Comparison of ENCODE assay signal across 8 cellular contexts in genomic region chr18:23918395-23919032, GRCh38.
DNase-seq lines count a peak whose midpoint lies in the region; TF ChIP-seq lines count a peak whose summit lies in the region.

No MANE protein-coding gene starts in this region.

- peaks cover 3% of the 10 kb centered on the region for H3K4me1 ChIP-seq in OCI-LY7 (ENCODE audit: insufficient read depth, low read length, poor library complexity, severe bottlenecking)
- no peaks in the 10 kb centered on the region for H3K4me1 ChIP-seq in fibroblast of lung (ENCODE audit: control insufficient read depth, extremely low read depth, insufficient read depth, low read length)

- no peaks in the 10 kb centered on the region for H3K36me3 ChIP-seq in OCI-LY7 (ENCODE audit: insufficient read depth, low read length)
- no peaks in the 10 kb centered on the region for H3K36me3 ChIP-seq in fibroblast of lung (ENCODE audit: control insufficient read depth, insufficient read depth, low read length)
- H3K36me3 ChIP-seq in neural cell (ENCODE audit: insufficient read depth, low read length) = no peaks in the 10 kb centered on the region

- H3K9me2 ChIP-seq in OCI-LY7 (ENCODE audit: insufficient read depth, low read length) (no peaks in the 10 kb centered on the region), neural cell (ENCODE audit: insufficient read depth, low read length) (no peaks in the 10 kb centered on the region)

- H3K4me3 ChIP-seq in OCI-LY7 (ENCODE audit: low read depth, low read length, poor library complexity, severe bottlenecking) (no peak overlapping the region), fibroblast of lung (replicated peaks in 1 of 4; ENCODE audit: control extremely low read depth in 1 of 4, insufficient read depth in 1 of 4, low read depth in 3 of 4, low read length in 4 of 4) (no peak overlapping the region), neural cell (ENCODE audit: low read length) (no peak overlapping the region)

- no peak overlapping the region for H3K27ac ChIP-seq in OCI-LY7 (ENCODE audit: low read depth, low read length, poor library complexity, severe bottlenecking)
- H3K27ac ChIP-seq in fibroblast of lung (ENCODE audit: insufficient read depth, low read length) = no peak overlapping the region
- no peak overlapping the region for H3K27ac ChIP-seq in neural cell (ENCODE audit: low read length)

- H3K27me3 ChIP-seq in fibroblast of lung (ENCODE audit: control insufficient read depth, insufficient read depth, low read length) (no peaks in the 10 kb centered on the region), neural cell (ENCODE audit: insufficient read depth, low read depth, low read length) (no peaks in the 10 kb centered on the region)

- H3K9me3 ChIP-seq in OCI-LY7 (ENCODE audit: low read length) = no peaks in the 10 kb centered on the region
- H3K9me3 ChIP-seq in fibroblast of lung (ENCODE audit: control insufficient read depth, insufficient read depth, low read depth, low read length) = no peaks in the 10 kb centered on the region
- H3K9me3 ChIP-seq in neural cell (ENCODE audit: low read length) = no peaks in the 10 kb centered on the region

- H3K79me2 ChIP-seq in OCI-LY7 (ENCODE audit: insufficient read depth, low read depth, low read length) = no peaks in the 10 kb centered on the region
- H3K79me2 ChIP-seq in fibroblast of lung (ENCODE audit: control insufficient read depth, insufficient read depth, low read length) = no peaks in the 10 kb centered on the region
- no peaks in the 10 kb centered on the region for H3K79me2 ChIP-seq in neural cell (replicated peaks; ENCODE audit: insufficient read depth, low read length)

- H3K9ac ChIP-seq in fibroblast of lung (ENCODE audit: insufficient read depth, low read length) (no peak overlapping the region), neural cell (ENCODE audit: low read length) (no peak overlapping the region)

- peak; percentile 20 for DNase-seq in GF-D8 (lab: John Stamatoyannopoulos, UW)
- DNase-seq in HT1080 (ENCODE audit: low read depth) = peak; percentile 57
- peak; percentile 89 for DNase-seq in OCI-LY7 (ENCODE audit: low spot score)
- DNase-seq in activated T-cell treated with anti-CD3 and anti-CD28 coated beads, Interleukin-2, amount 50 U/mL, for 1 hour = peak; percentile 80
- peak; percentile 29 to 58 for DNase-seq in fibroblast of lung (ENCODE audit: low read depth in 2 of 2)
- DNase-seq in stromal cell of bone marrow (ENCODE audit: low read depth) = peak; percentile 33
- no peak for DNase-seq in mesenteric fat pad (ENCODE audit: low spot score)

- H4K20me1 ChIP-seq in OCI-LY7 (ENCODE audit: insufficient read depth, low read length) (no peaks in the 10 kb centered on the region), fibroblast of lung (ENCODE audit: control insufficient read depth, extremely low read depth, insufficient read depth, low read length) (no peaks in the 10 kb centered on the region), neural cell (ENCODE audit: insufficient read depth) (no peaks in the 10 kb centered on the region)

- peak; percentile 82 for TF ChIP-seq RAD21 in neural cell (conservative IDR thresholded peaks at IDR 0.05)

- CTCF ChIA-PET in OCI-LY7 (lab: Charles Lee; ENCODE audit: unreplicated experiment) = interaction anchor here (0.7 to 1.3 kb wide), 3 partner anchors 82 to 304 kb away, joined by 3 read pairs; no protein-coding TSS in a partner anchor

- H3F3A ChIP-seq in neural cell (ENCODE audit: insufficient read depth, low read length, poor library complexity, severe bottlenecking) = no peaks in the 10 kb centered on the region

- no TSS peak for BruUV-seq in OCI-LY7 (replicated peaks; lab: Mats Ljungman, UMichigan)

- POLR2A ChIA-PET in OCI-LY7 (lab: Charles Lee) = interaction anchor here (0.5 to 1.7 kb wide), 4 partner anchors 11 to 274 kb away, joined by 3 to 5 read pairs (median 4); no protein-coding TSS in a partner anchor

- peak overlapping the region; percentile 9; the same call in 1 of the 2 replicates for H2AFZ ChIP-seq in OCI-LY7 (ENCODE audit: low read length)
- no peak overlapping the region for H2AFZ ChIP-seq in fibroblast of lung (ENCODE audit: low read length)
- H2AFZ ChIP-seq in neural cell (ENCODE audit: low read depth, low read length) = no peak overlapping the region

- TF ChIP-seq EP300 in neural cell (conservative IDR thresholded peaks at IDR 0.05; ENCODE audit: poor library complexity, severe bottlenecking) = no peak

- intact Hi-C loops in OCI-LY7 (cut with micrococcal nuclease; ENCODE audit: unreplicated experiment) = loop anchor here (1.0 to 10.0 kb wide), 4 partner anchors 91 to 404 kb away; no protein-coding TSS in a partner anchor

- H3K4me2 ChIP-seq in OCI-LY7 (ENCODE audit: low read length) (no peak overlapping the region), fibroblast of lung (ENCODE audit: extremely low read depth, insufficient read depth, low read length) (no peak overlapping the region), neural cell (ENCODE audit: low read length) (no peak overlapping the region)

- TF ChIP-seq CTCF in OCI-LY7 (conservative IDR thresholded peaks at IDR 0.05; ENCODE audit: low read length) = peak; percentile 99
- peak; percentile 85 to 89 for TF ChIP-seq CTCF in fibroblast of lung (conservative IDR thresholded peaks at IDR 0.05 in 1 of 2, IDR thresholded peaks at IDR 0.05 in 1 of 2; ENCODE audit: low read depth in 1 of 2, low read length in 2 of 2)
- peak; percentile 87 for TF ChIP-seq CTCF in neural cell (IDR thresholded peaks at IDR 0.05; ENCODE audit: poor library complexity, severe bottlenecking)

TF ChIP-seq in neural cell, 6 proteins besides CTCF, POLR2A, EP300 and RAD21:
- no peak for TF ChIP-seq POLR2AphosphoS5 (IDR thresholded peaks at IDR 0.05)
- peak; percentile 86 for TF ChIP-seq SMC3 (conservative IDR thresholded peaks at IDR 0.05; ENCODE audit: poor library complexity)
